In the genomic region with DNA sequence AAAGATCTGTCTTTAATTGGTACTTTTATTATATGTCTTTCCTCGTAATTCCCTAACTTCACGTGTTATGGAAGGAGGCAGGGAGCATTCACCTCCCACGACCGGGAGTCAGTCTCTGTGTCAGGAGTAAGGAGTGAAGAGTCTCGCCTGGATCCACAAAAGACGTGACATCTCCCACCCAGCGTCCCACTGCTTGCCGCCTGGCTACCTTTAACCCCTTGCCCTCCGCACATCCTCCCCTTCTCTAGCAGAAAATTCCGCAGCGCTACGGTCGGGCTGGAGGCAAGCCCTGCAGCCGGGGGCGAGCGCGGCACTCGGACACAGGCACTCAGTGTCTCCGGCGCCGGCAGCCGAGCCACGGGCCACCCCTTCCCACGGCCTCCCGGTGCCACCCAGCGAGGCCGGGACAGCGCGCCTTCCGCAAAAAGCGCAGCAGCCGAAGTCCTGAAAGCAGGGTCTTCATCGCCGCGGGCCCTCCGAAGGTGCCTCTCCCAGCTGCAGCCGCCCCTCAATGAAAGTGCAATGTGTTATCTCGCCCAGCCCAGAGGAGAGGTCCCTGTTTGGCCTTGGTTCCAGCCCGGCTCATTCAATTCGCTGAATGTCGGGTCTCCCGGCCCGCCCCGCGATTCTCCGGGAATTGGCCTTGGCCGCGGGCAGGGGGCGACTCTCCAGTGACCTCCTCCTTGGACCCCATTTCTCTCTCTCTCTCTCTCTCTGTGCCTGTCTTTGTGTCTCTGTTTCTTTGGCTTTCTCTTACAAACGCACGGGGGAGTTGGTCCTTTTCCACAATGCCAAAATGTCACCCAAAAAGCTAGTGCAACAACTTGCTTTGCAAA, we compare ENCODE assay signal across 1 cellular context.
TF ChIP-seq lines count a peak whose summit lies in the region.

No MANE protein-coding gene starts in this region.

TF ChIP-seq in HepG2, 621 proteins besides CTCF, POLR2A, EP300 and RAD21:
- TF ChIP-seq ZFP37 (CRISPR knock-in tag; IDR thresholded peaks at IDR 0.05; ENCODE audit: borderline replicate concordance) (no peak), ZNF746 (CRISPR knock-in tag; IDR thresholded peaks at IDR 0.05) (no peak), MEIS2 (CRISPR knock-in tag; IDR thresholded peaks at IDR 0.05) (no peak), SAP130 (CRISPR knock-in tag; IDR thresholded peaks at IDR 0.05; ENCODE audit: low read depth) (no peak), SIX4 (CRISPR knock-in tag; IDR thresholded peaks at IDR 0.05) (no peak), ZNF879 (CRISPR knock-in tag; IDR thresholded peaks at IDR 0.05) (no peak), IKZF1 (IDR thresholded peaks at IDR 0.05) (no peak), KDM5B (CRISPR knock-in tag; IDR thresholded peaks at IDR 0.05; ENCODE audit: borderline replicate concordance) (no peak), MEF2D (CRISPR knock-in tag; IDR thresholded peaks at IDR 0.05) (no peak), RARA (CRISPR knock-in tag; IDR thresholded peaks at IDR 0.05) (no peak)
- TF ChIP-seq, protein P1, sequence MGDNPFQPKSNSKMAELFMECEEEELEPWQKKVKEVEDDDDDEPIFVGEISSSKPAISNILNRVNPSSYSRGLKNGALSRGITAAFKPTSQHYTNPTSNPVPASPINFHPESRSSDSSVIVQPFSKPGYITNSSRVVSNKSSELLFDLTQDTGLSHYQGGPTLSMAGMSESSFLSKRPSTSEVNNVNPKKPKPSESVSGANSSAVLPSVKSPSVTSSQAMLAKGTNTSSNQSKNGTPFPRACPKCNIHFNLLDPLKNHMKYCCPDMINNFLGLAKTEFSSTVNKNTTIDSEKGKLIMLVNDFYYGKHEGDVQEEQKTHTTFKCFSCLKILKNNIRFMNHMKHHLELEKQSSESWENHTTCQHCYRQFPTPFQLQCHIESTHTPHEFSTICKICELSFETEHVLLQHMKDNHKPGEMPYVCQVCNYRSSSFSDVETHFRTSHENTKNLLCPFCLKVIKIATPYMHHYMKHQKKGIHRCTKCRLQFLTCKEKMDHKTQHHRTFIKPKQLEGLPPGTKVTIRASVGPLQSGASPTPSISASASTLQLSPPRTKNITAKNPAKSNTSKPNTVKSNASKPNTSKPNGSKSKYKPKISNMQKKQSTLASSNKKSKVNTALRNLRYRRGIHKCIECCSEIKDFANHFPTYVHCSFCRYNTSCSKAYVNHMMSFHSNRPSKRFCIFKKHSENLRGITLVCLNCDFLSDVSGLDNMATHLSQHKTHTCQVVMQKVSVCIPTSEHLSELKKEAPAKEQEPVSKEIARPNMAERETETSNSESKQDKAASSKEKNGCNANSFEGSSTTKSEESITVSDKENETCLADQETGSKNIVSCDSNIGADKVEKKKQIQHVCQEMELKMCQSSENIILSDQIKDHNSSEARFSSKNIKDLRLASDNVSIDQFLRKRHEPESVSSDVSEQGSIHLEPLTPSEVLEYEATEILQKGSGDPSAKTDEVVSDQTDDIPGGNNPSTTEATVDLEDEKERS (CRISPR knock-in tag; IDR thresholded peaks at IDR 0.05): no peak
- TF ChIP-seq, protein P2, sequence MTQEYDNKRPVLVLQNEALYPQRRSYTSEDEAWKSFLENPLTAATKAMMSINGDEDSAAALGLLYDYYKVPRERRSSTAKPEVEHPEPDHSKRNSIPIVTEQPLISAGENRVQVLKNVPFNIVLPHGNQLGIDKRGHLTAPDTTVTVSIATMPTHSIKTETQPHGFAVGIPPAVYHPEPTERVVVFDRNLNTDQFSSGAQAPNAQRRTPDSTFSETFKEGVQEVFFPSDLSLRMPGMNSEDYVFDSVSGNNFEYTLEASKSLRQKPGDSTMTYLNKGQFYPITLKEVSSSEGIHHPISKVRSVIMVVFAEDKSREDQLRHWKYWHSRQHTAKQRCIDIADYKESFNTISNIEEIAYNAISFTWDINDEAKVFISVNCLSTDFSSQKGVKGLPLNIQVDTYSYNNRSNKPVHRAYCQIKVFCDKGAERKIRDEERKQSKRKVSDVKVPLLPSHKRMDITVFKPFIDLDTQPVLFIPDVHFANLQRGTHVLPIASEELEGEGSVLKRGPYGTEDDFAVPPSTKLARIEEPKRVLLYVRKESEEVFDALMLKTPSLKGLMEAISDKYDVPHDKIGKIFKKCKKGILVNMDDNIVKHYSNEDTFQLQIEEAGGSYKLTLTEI (CRISPR knock-in tag; conservative IDR thresholded peaks at IDR 0.05): no peak
- TF ChIP-seq, protein P3, sequence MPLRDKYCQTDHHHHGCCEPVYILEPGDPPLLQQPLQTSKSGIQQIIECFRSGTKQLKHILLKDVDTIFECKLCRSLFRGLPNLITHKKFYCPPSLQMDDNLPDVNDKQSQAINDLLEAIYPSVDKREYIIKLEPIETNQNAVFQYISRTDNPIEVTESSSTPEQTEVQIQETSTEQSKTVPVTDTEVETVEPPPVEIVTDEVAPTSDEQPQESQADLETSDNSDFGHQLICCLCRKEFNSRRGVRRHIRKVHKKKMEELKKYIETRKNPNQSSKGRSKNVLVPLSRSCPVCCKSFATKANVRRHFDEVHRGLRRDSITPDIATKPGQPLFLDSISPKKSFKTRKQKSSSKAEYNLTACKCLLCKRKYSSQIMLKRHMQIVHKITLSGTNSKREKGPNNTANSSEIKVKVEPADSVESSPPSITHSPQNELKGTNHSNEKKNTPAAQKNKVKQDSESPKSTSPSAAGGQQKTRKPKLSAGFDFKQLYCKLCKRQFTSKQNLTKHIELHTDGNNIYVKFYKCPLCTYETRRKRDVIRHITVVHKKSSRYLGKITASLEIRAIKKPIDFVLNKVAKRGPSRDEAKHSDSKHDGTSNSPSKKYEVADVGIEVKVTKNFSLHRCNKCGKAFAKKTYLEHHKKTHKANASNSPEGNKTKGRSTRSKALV (CRISPR knock-in tag; IDR thresholded peaks at IDR 0.05): no peak
- TF ChIP-seq, protein P4, sequence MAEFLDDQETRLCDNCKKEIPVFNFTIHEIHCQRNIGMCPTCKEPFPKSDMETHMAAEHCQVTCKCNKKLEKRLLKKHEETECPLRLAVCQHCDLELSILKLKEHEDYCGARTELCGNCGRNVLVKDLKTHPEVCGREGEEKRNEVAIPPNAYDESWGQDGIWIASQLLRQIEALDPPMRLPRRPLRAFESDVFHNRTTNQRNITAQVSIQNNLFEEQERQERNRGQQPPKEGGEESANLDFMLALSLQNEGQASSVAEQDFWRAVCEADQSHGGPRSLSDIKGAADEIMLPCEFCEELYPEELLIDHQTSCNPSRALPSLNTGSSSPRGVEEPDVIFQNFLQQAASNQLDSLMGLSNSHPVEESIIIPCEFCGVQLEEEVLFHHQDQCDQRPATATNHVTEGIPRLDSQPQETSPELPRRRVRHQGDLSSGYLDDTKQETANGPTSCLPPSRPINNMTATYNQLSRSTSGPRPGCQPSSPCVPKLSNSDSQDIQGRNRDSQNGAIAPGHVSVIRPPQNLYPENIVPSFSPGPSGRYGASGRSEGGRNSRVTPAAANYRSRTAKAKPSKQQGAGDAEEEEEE (CRISPR knock-in tag; IDR thresholded peaks at IDR 0.05; ENCODE audit: borderline replicate concordance): no peak
- TF ChIP-seq, protein P5, sequence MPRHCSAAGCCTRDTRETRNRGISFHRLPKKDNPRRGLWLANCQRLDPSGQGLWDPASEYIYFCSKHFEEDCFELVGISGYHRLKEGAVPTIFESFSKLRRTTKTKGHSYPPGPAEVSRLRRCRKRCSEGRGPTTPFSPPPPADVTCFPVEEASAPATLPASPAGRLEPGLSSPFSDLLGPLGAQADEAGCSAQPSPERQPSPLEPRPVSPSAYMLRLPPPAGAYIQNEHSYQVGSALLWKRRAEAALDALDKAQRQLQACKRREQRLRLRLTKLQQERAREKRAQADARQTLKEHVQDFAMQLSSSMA (CRISPR knock-in tag; IDR thresholded peaks at IDR 0.05): no peak
